In genomic region chr5:180645609-180646204, GRCh38 we compare ENCODE assay signal across 31 cellular contexts. TPM values are rescaled to one million over a fixed set of nuclear protein-coding genes. Genes with fewer than 3 reads are reported as not detected.
DNase-seq lines count a peak whose midpoint lies in the region; ATAC-seq and TF ChIP-seq lines count a peak whose summit lies in the region.
"Had no signal": no experiment of that assay in that cellular context is flagged by ENCODE, and none has a peak within 500 bp of the region (broad histone marks: within the 10 kb centered on the region; RNA-seq: fewer than 3 reads in every experiment).

No MANE protein-coding gene starts in this region.

- H3K79me1 ChIP-seq in neuronal stem cell (ENCODE audit: low read depth, low read length), result peaks cover 3% of the 10 kb centered on the region

- H3K4me1 ChIP-seq in left ventricle myocardium inferior, result peaks cover 61% of the 10 kb centered on the region
- H3K4me1 ChIP-seq in neuronal stem cell (ENCODE audit: control insufficient read depth in 2 of 2, insufficient read depth in 1 of 2, low read depth in 1 of 2, low read length in 2 of 2), result peaks cover 0 to 2% of the 10 kb centered on the region in 2 donors
- H3K4me1 ChIP-seq: colonic mucosa had no signal

- peak overlapping the region; percentile 91 for H3K4me3 Mint-ChIP-seq in endothelial cell (ENCODE audit: unreplicated experiment)
- H3K4me3 Mint-ChIP-seq: activated CD8-positive, alpha-beta T cell treated with anti-CD3 and anti-CD28 coated beads, Interleukin-2, amount 10 ng/mL, durations not matched to agents 7 days and 5 days; IgD-negative memory B cell; natural killer cell; stimulated activated naive CD8-positive, alpha-beta T cell treated with anti-CD3 and anti-CD28 coated beads, Interleukin-15, amount 100 ng/mL, for 72 hours had no signal

- no peak overlapping the region for H3K4me2 ChIP-seq in neuronal stem cell (ENCODE audit: insufficient read depth, low read length, poor library complexity, severe bottlenecking)
- H3K4me2 ChIP-seq: PC-9 had no signal

- peak overlapping the region; percentile 31 for H3K23ac ChIP-seq in neuronal stem cell (ENCODE audit: low read depth, low read length, poor library complexity)

- H3K9ac ChIP-seq in neuronal stem cell (ENCODE audit: low read depth, low read length, poor library complexity), result peak overlapping the region; percentile 60

- H3K36me3 Mint-ChIP-seq in endothelial cell (ENCODE audit: low read depth, unreplicated experiment), result peaks cover 36% of the 10 kb centered on the region
- H3K36me3 Mint-ChIP-seq: IgD-negative memory B cell, natural killer cell had no signal

- H3K9me3 Mint-ChIP-seq in endothelial cell (ENCODE audit: unreplicated experiment), result no peaks in the 10 kb centered on the region
- H3K9me3 Mint-ChIP-seq: activated T-helper 2 cell treated with anti-CD3 and anti-CD28 coated beads, Interferon-gamma antibody, Interleukin-2, Interleukin-4, amounts not matched to agents 10 μg/mL and 5 μg/mL and 100 μg/mL, durations not matched to agents 14 hours and 24 hours and 36 hours; natural killer cell; stimulated activated naive CD8-positive, alpha-beta T cell treated with anti-CD3 and anti-CD28 coated beads, Interleukin-15, amount 100 ng/mL, for 72 hours had no signal

- no peak overlapping the region for H2BK15ac ChIP-seq in neuronal stem cell (ENCODE audit: low read length)

- DNase-seq in left ventricle myocardium inferior (no peak), Right ventricle myocardium inferior (ENCODE audit: missing footprints) (no peak), endothelial cell (ENCODE audit: low spot score) (no peak), neuronal stem cell (ENCODE audit: low spot score) (no peak), HCEC 1CT (no peak)
- DNase-seq in stimulated activated CD4-positive, alpha-beta T cell treated with anti-CD3 and anti-CD28 coated beads, Interleukin-4, amount 100 ng/mL, for 24 hours, result no peak
- DNase-seq: activated CD4-positive, alpha-beta T cell treated with anti-CD3 and anti-CD28 coated beads for 1 hour; activated CD8-positive, alpha-beta T cell treated with anti-CD3 and anti-CD28 coated beads, Interleukin-2, amount 10 ng/mL, durations not matched to agents 7 days and 5 days; activated T-cell treated with anti-CD3 and anti-CD28 coated beads for 4 hours; colonic mucosa; effector CD4-positive, alpha-beta T cell; erythroblast; natural killer cell; NCI-H146; NCI-H345; NCI-H69; PC-9; SHP77; small intestine had no signal

- no peak overlapping the region for H4K8ac ChIP-seq in neuronal stem cell (ENCODE audit: low read depth, low read length)

- intact Hi-C loops in left ventricle myocardium inferior (cut with micrococcal nuclease), result no loop called here
- intact Hi-C loops in Right ventricle myocardium inferior (cut with DNase I), result no loop called here

- TF ChIP-seq CTCF in left ventricle myocardium inferior (IDR thresholded peaks at IDR 0.05; ENCODE audit: borderline replicate concordance) (no peak), endothelial cell (IDR thresholded peaks at IDR 0.05; ENCODE audit: unreplicated experiment) (no peak)

- H3K4me1 Mint-ChIP-seq in endothelial cell (ENCODE audit: unreplicated experiment), result peaks cover 76% of the 10 kb centered on the region

- H3K27me3 Mint-ChIP-seq in endothelial cell (ENCODE audit: unreplicated experiment), result peaks cover 33% of the 10 kb centered on the region

- peak overlapping the region; percentile 23 for H3K4ac ChIP-seq in neuronal stem cell (ENCODE audit: low read length)

- H3K27ac Mint-ChIP-seq in endothelial cell (ENCODE audit: unreplicated experiment), result peak overlapping the region; percentile 97
- H3K27ac Mint-ChIP-seq: activated CD8-positive, alpha-beta T cell treated with anti-CD3 and anti-CD28 coated beads, Interleukin-2, amount 10 ng/mL, durations not matched to agents 7 days and 5 days; activated T-helper 2 cell treated with anti-CD3 and anti-CD28 coated beads, Interferon-gamma antibody, Interleukin-2, Interleukin-4, amounts not matched to agents 10 μg/mL and 5 μg/mL and 100 μg/mL, durations not matched to agents 14 hours and 24 hours and 36 hours; natural killer cell had no signal

- peak overlapping the region; percentile 48 for H3K18ac ChIP-seq in neuronal stem cell (ENCODE audit: low read length)

- H2AK5ac ChIP-seq in neuronal stem cell (ENCODE audit: low read depth, low read length), result no peak overlapping the region

- peak overlapping the region; percentile 21 for H3K14ac ChIP-seq in neuronal stem cell (ENCODE audit: low read length)

- H4K91ac ChIP-seq in neuronal stem cell (ENCODE audit: low read depth, low read length, poor library complexity), result no peak overlapping the region

- peak overlapping the region; percentile 32 for H2BK5ac ChIP-seq in neuronal stem cell (ENCODE audit: low read length)

- H3K36me3 ChIP-seq in left ventricle myocardium inferior (no peaks in the 10 kb centered on the region), neuronal stem cell (replicated peaks in 1 of 2; ENCODE audit: control insufficient read depth in 2 of 2, insufficient read depth in 2 of 2, low read length in 2 of 2) (no peaks in the 10 kb centered on the region)
- H3K36me3 ChIP-seq: cardiac muscle cell, colonic mucosa had no signal

- H3K27ac ChIP-seq in left ventricle myocardium inferior (replicated peaks) (peak overlapping the region; percentile 70), neuronal stem cell (replicated peaks; ENCODE audit: low read length) (no peak overlapping the region)
- H3K27ac ChIP-seq: cardiac muscle cell, colonic mucosa, PC-9 had no signal

- H3K27me3 ChIP-seq in left ventricle myocardium inferior (ENCODE audit: low read depth), result peaks cover 84% of the 10 kb centered on the region
- peaks cover 14 to 89% (median 33%) of the 10 kb centered on the region in 3 experiments for H3K27me3 ChIP-seq in neuronal stem cell (ENCODE audit: control insufficient read depth in 3 of 3, insufficient read depth in 3 of 3, low read depth in 1 of 3, low read length in 3 of 3)

- peak overlapping the region; percentile 17 for H3K4me3 ChIP-seq in left ventricle myocardium inferior
- H3K4me3 ChIP-seq in neuronal stem cell (ENCODE audit: low read length in 2 of 2), result no peak overlapping the region
- H3K4me3 ChIP-seq: cardiac muscle cell, colonic mucosa, PC-9 had no signal

- TF ChIP-seq POLR2A in GM18505 (IDR thresholded peaks at IDR 0.05; ENCODE audit: borderline replicate concordance, extremely low read depth, insufficient read depth, insufficient read length), result no peak

- peak overlapping the region; percentile 41 for H2BK12ac ChIP-seq in neuronal stem cell (ENCODE audit: low read length)

- no peak overlapping the region for H2AFZ ChIP-seq in neuronal stem cell (ENCODE audit: low read length)
- H2AFZ ChIP-seq: PC-9 had no signal

- WGBS in neuronal stem cell (ENCODE audit: extremely low coverage in 2 of 2, insufficient read length in 2 of 2, insufficient replicate concordance in 1 of 2), 2 donors, result no CpG with 5 or more reads among the region's 16 CpGs

- H3K9me3 ChIP-seq in left ventricle myocardium inferior (replicated peaks) (no peaks in the 10 kb centered on the region), neuronal stem cell (replicated peaks in 1 of 2; ENCODE audit: control insufficient read depth in 2 of 2, insufficient read depth in 1 of 2, low read depth in 1 of 2, low read length in 2 of 2) (no peaks in the 10 kb centered on the region)
- H3K9me3 ChIP-seq: colonic mucosa had no signal

- H2BK120ac ChIP-seq in neuronal stem cell (ENCODE audit: low read depth, low read length), result no peak overlapping the region

- ATAC-seq in Right ventricle myocardium inferior, result no peak
- ATAC-seq in GM18505 (IDR thresholded peaks at IDR 0.05; ENCODE audit: unreplicated experiment), result no peak
- ATAC-seq: activated CD8-positive, alpha-beta T cell treated with anti-CD3 and anti-CD28 coated beads, Interleukin-2, amount 10 ng/mL, durations not matched to agents 7 days and 5 days; natural killer cell; stimulated activated naive CD8-positive, alpha-beta T cell treated with anti-CD3 and anti-CD28 coated beads, Interleukin-15, amount 100 ng/mL, for 72 hours had no signal

RNA-seq across cellular contexts. Expression of gene FLT4, which starts 3.7 kb away (rescaled TPM):
- total RNA-seq in left ventricle myocardium inferior (6.1 TPM), Right ventricle myocardium inferior (5.5 TPM), endothelial cell (ENCODE audit: unreplicated experiment) (541 TPM)
- polyA plus RNA-seq in neuronal stem cell (2013, experiment 1 of 2), result 5.4 TPM
- 5.5 TPM for polyA plus RNA-seq in neuronal stem cell (2013, experiment 2 of 2)
- total RNA-seq: PC-9 had no signal

RNA-seq across cellular contexts. Expression of gene SCGB3A1, which starts 54.4 kb away (rescaled TPM):
- total RNA-seq in left ventricle myocardium inferior, result not detected
- total RNA-seq in Right ventricle myocardium inferior, result not detected
- total RNA-seq in endothelial cell (ENCODE audit: unreplicated experiment), result 5.4 TPM
- 0.75 TPM for polyA plus RNA-seq in neuronal stem cell (2013, experiment 1 of 2)
- 0.66 TPM for polyA plus RNA-seq in neuronal stem cell (2013, experiment 2 of 2)
- total RNA-seq: activated CD8-positive, alpha-beta T cell treated with anti-CD3 and anti-CD28 coated beads, Interleukin-2, amount 10 ng/mL, durations not matched to agents 7 days and 5 days; activated T-helper 2 cell treated with anti-CD3 and anti-CD28 coated beads, Interferon-gamma antibody, Interleukin-2, Interleukin-4, amounts not matched to agents 10 μg/mL and 5 μg/mL and 100 μg/mL, durations not matched to agents 14 hours and 24 hours and 36 hours; astrocyte; cardiac muscle cell; kidney epithelial cell; mononuclear cell; natural killer cell; osteocyte; PC-9; renal cortical epithelial cell; T-helper 2 cell treated with Interferon-gamma antibody and Interleukin-4, amounts not matched to agents 100 ng/mL and 5 ng/mL, for 36 hours had no signal
- polyA plus RNA-seq: BJ, IgD-negative memory B cell had no signal

Comparison
In these comparisons a context has a peak if more than half of its experiments do, and no peak if none do; other contexts are left out.
1. RNA of gene FLT4, which starts 3.7 kb away (total RNA-seq): 541 TPM in endothelial cell (single experiment); 6.1 TPM in left ventricle myocardium inferior (single experiment) and 5.5 TPM in Right ventricle myocardium inferior (single experiment); every median in the first group is over 10 times any median in the second.